In the genomic region with DNA sequence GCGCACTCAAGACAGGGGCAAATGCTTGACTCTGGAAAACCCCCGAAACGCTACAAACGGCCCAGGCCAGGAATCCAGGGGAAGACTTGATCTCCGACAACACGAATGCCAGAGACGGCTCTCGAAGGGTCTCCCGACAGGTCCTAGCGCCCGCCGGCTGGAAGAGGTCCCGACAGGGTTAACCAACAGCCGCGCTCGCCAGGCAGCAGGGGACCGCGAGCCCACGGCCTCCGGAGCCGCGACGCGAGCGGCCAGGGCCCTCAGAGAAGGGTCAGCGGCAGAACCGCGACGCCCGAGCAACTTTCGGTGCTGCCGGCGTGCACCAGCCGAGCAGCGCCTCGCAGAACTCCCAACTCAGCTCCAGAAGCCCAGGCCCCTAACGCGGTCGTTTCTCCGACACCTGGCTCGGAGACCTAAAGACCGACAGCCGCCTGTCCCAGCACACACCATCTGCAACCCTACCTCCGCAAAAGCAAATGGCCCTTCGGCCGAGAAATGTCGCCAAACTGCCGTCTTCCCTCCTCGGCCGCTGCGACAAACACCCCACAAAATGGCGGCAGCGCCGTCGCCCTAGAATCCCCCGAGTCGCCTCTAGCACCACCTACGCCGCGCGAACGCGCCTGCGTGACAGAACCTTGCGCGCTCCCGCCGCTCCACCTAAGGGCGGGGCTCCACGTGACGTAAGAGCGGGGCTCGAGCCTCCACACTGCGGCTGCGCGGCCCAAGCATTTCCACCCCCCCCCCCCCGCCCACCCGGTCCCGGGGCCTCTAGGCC, we compare ENCODE assay signal across 8 cellular contexts. TPM values are rescaled to one million over a fixed set of nuclear protein-coding genes. Genes with fewer than 3 reads are reported as not detected.
A peak's percentile ranks its signal among the peaks of the same experiment; 100 is the strongest.
DNase-seq lines count a peak whose midpoint lies in the region; ATAC-seq and TF ChIP-seq lines count a peak whose summit lies in the region.

CLK4 (minus strand) TSS at position 567 of the 775 bp plus-strand sequence. CDS start 3,634 bp downstream, outside the sequence.

- peak within 1 kb of the TSS; percentile 98 for H3K4me3 Mint-ChIP-seq in CD14-positive monocyte

- peak; percentile 83 for ATAC-seq in GM19397 (IDR thresholded peaks at IDR 0.05; ENCODE audit: unreplicated experiment)
- peak; percentile 62 for ATAC-seq in HG03565 (IDR thresholded peaks at IDR 0.05; ENCODE audit: unreplicated experiment)
- peak; percentile 94 to 97 (median 96) for ATAC-seq in right lobe of liver

- peaks cover 11 to 17% of the 10 kb centered on the region in 2 donors for H3K36me3 Mint-ChIP-seq in CD14-positive monocyte

- intact Hi-C loops in CD14-positive monocyte (cut with micrococcal nuclease) (loop anchor here (5.0 to 10.0 kb wide), 2 partner anchors 106 to 928 kb away; partner anchors contain the start of genes ZNF354A (in 2 of the 2) and RUFY1 (in 1 of the 2)), right lobe of liver (cut with DNase I) (no loop called here)

- TF ChIP-seq POLR2A in right lobe of liver (IDR thresholded peaks at IDR 0.05): peak; percentile 75

- H3K27me3 ChIP-seq in right lobe of liver: no peaks in the 10 kb centered on the region

- peak within 1 kb of the TSS; percentile 97 to 99 (median 98) for H3K27ac Mint-ChIP-seq in CD14-positive monocyte

- peaks cover 0 to 7% (median 4%) of the 10 kb centered on the region in 7 donors for H3K9me3 Mint-ChIP-seq in CD14-positive monocyte

- peaks cover 27% of the 10 kb centered on the region for H3K4me1 Mint-ChIP-seq in CD14-positive monocyte

- H3K4me3 ChIP-seq in right lobe of liver: peak within 1 kb of the TSS; percentile 77 to 99 (median 93)

- peak; percentile 95 for DNase-seq in CD14-positive monocyte (ENCODE audit: low spot score)
- DNase-seq in NCI-H82 (lab: John Stamatoyannopoulos, UW): peak; percentile 94
- peak; percentile 97 for DNase-seq in activated CD4-positive, alpha-beta T cell treated with anti-CD3 and anti-CD28 coated beads, Interleukin-2, amount 50 U/mL, for 48 hours
- peak; percentile 91 to 95 for DNase-seq in dermis microvascular lymphatic vessel endothelial cell (ENCODE audit: low read depth in 2 of 2)
- peak; percentile 97 to 98 (median 97) for DNase-seq in right lobe of liver
- peak; percentile 98 for DNase-seq in stimulated activated CD4-positive, alpha-beta T cell treated with anti-CD3 and anti-CD28 coated beads, Interleukin-4, amount 100 ng/mL, for 24 hours

- H3K27ac ChIP-seq in right lobe of liver: peak within 1 kb of the TSS; percentile 98 to 100 (median 99)

- TF ChIP-seq CTCF in CD14-positive monocyte (IDR thresholded peaks at IDR 0.05): no peak
- TF ChIP-seq CTCF in right lobe of liver (IDR thresholded peaks at IDR 0.05): no peak

- peaks cover 0 to 4% (median 3%) of the 10 kb centered on the region in 3 donors for H3K27me3 Mint-ChIP-seq in CD14-positive monocyte (ENCODE audit: low read depth in 3 of 3)

- 0% methylated on average over 8 of the region's 79 CpGs for WGBS in right lobe of liver (ENCODE audit: insufficient coverage, low coverage, low lambda C conversion rate, missing lambda C conversion rate)

- peaks cover 0 to 16% (median 8%) of the 10 kb centered on the region in 4 donors for H3K36me3 ChIP-seq in right lobe of liver

- H3K4me1 ChIP-seq in right lobe of liver: peaks cover 0 to 21% (median 9%) of the 10 kb centered on the region in 4 donors

- H3K9me3 ChIP-seq in right lobe of liver: no peaks in the 10 kb centered on the region

RNA-seq across cellular contexts. Expression of gene CLK4, which starts in this region (rescaled TPM):
- 1 to 10 TPM; 3.0 to 4.9 TPM for polyA plus RNA-seq in CD14-positive monocyte
- total RNA-seq in dermis microvascular lymphatic vessel endothelial cell: 13.5 and 17.7 TPM in 2 replicates
- total RNA-seq in right lobe of liver: 10 to 100 TPM; 10.8 to 19.1 (median 11.7) TPM

Comparison
In these comparisons a context has a peak if more than half of its experiments do, and no peak if none do; other contexts are left out.
1. Peak in every context shown above with its lines: DNase-seq, ATAC-seq, H3K4me3 ChIP-seq and H3K27ac ChIP-seq.
2. intact Hi-C loops: an anchor here in CD14-positive monocyte (5.0 to 10.0 kb wide); none called in right lobe of liver.